14 cellular contexts compared by ENCODE assay signal in the genomic region with DNA sequence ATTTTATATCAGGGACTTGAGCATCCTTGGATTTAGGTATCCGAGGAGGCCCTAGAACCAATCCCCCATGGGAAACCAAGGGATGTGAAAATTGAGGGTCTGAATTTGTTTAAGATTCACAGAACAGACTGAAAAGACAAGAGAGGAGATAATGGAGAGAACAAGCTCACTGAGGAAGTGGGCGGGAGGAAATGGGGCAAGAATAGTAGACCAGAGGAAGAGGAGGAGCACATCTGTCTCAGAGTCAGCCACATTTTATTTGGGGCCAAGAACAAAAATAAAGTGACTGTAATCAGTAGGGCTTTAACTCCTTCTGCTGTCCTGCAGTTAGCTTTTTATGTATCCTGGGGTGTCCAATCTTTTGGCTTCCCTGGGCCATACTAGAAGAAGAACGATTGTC.
DNase-seq lines count a peak whose midpoint lies in the region; ATAC-seq, FAIRE-seq and TF ChIP-seq lines count a peak whose summit lies in the region.
"Had no signal": no experiment of that assay in that cellular context is flagged by ENCODE, and none has a peak within 500 bp of the region (broad histone marks: within the 10 kb centered on the region; RNA-seq: fewer than 3 reads in every experiment).

No MANE protein-coding gene starts in this region.

- TF ChIP-seq CTCF in SU-DHL-6 (IDR thresholded peaks at IDR 0.05; ENCODE audit: insufficient read depth, low read length, poor library complexity, severe bottlenecking), result no peak
- TF ChIP-seq CTCF in neural progenitor cell (IDR thresholded peaks at IDR 0.05), result no peak

- peak overlapping the region in 6 of 8 donors; percentile 39 to 83 (median 55) for H3K4me3 Mint-ChIP-seq in CD4-positive, alpha-beta memory T cell
- peak overlapping the region; percentile 28 to 39 for H3K4me3 Mint-ChIP-seq in effector memory CD8-positive, alpha-beta T cell
- H3K4me3 Mint-ChIP-seq in neural progenitor cell, result no peak overlapping the region
- H3K4me3 Mint-ChIP-seq: H9 had no signal

- H3K27me3 Mint-ChIP-seq in CD4-positive, alpha-beta memory T cell, result no peaks in the 10 kb centered on the region
- H3K27me3 Mint-ChIP-seq in effector memory CD8-positive, alpha-beta T cell, result no peaks in the 10 kb centered on the region
- no peaks in the 10 kb centered on the region for H3K27me3 Mint-ChIP-seq in neural progenitor cell (ENCODE audit: insufficient read depth, low read depth)

- H3K4me3 ChIP-seq in CD4-positive, alpha-beta memory T cell (ENCODE audit: low read length in 2 of 2), result no peak overlapping the region
- H3K4me3 ChIP-seq in SU-DHL-6 (ENCODE audit: insufficient read depth, low read length, poor library complexity, severe bottlenecking) (no peak overlapping the region), neural progenitor cell (no peak overlapping the region)
- H3K4me3 ChIP-seq: right atrium auricular region had no signal

- peaks cover 0 to 2% (median 0%) of the 10 kb centered on the region in 8 donors for H3K9me3 Mint-ChIP-seq in CD4-positive, alpha-beta memory T cell
- H3K9me3 Mint-ChIP-seq in effector memory CD8-positive, alpha-beta T cell, result peaks cover 0 to 1% of the 10 kb centered on the region in 2 donors
- H3K9me3 Mint-ChIP-seq in neural progenitor cell, result no peaks in the 10 kb centered on the region
- H3K9me3 Mint-ChIP-seq: H9 had no signal

- H3K27ac ChIP-seq in CD4-positive, alpha-beta memory T cell (ENCODE audit: low read depth, low read length), result no peak overlapping the region
- H3K27ac ChIP-seq in SU-DHL-6 (ENCODE audit: low read depth, low read length) (peak overlapping the region; percentile 61), neural progenitor cell (no peak overlapping the region)
- H3K27ac ChIP-seq: right atrium auricular region had no signal

- H3K4me2 ChIP-seq in SU-DHL-6 (ENCODE audit: low read depth, low read length, poor library complexity, severe bottlenecking) (peak overlapping the region; percentile 53), neural progenitor cell (no peak overlapping the region)

- H3K27ac Mint-ChIP-seq in CD4-positive, alpha-beta memory T cell, result peak overlapping the region in 6 of 7 donors; percentile 43 to 90 (median 68)
- H3K27ac Mint-ChIP-seq in effector memory CD8-positive, alpha-beta T cell, result peak overlapping the region in 1 of 2 donors; percentile 5
- H3K27ac Mint-ChIP-seq in neural progenitor cell, result no peak overlapping the region

- peak; percentile 33 for FAIRE-seq in GM12892 (lab: Jason Lieb, UNC)
- FAIRE-seq: frontal cortex had no signal

- peaks cover 12 to 24% (median 15%) of the 10 kb centered on the region in 4 donors for H3K4me1 Mint-ChIP-seq in CD4-positive, alpha-beta memory T cell
- H3K4me1 Mint-ChIP-seq in effector memory CD8-positive, alpha-beta T cell (ENCODE audit: low read depth in 2 of 2), result peaks cover 6 to 9% of the 10 kb centered on the region in 2 donors
- no peaks in the 10 kb centered on the region for H3K4me1 Mint-ChIP-seq in neural progenitor cell
- H3K4me1 Mint-ChIP-seq: H9 had no signal

- H4K20me1 ChIP-seq in SU-DHL-6 (ENCODE audit: low read depth, low read length) (no peaks in the 10 kb centered on the region), neural progenitor cell (ENCODE audit: low read depth) (no peaks in the 10 kb centered on the region)

- H3K9ac ChIP-seq in SU-DHL-6 (ENCODE audit: low read length) (no peak overlapping the region), neural progenitor cell (no peak overlapping the region)

- peaks cover 31% of the 10 kb centered on the region for H3F3A ChIP-seq in SU-DHL-6 (ENCODE audit: insufficient read depth)
- H3F3A ChIP-seq in neural progenitor cell (ENCODE audit: low read depth), result no peaks in the 10 kb centered on the region

- no peak for TF ChIP-seq POLR2A in GM12892 (IDR thresholded peaks at IDR 0.05; ENCODE audit: low read depth, low read length)

- intact Hi-C loops in CD4-positive, alpha-beta memory T cell (cut with micrococcal nuclease), result no loop called here

- no peaks in the 10 kb centered on the region for H3K79me2 ChIP-seq in SU-DHL-6 (ENCODE audit: insufficient read depth, low read length)
- no peaks in the 10 kb centered on the region for H3K79me2 ChIP-seq in neural progenitor cell (ENCODE audit: low read depth)

- H3K36me3 ChIP-seq in CD4-positive, alpha-beta memory T cell (ENCODE audit: insufficient read depth, low read length), result no peaks in the 10 kb centered on the region
- H3K36me3 ChIP-seq in SU-DHL-6 (ENCODE audit: low read length), result peaks cover 10% of the 10 kb centered on the region; the same call in 1 of the 2 replicates
- peaks cover 4% of the 10 kb centered on the region for H3K36me3 ChIP-seq in neural progenitor cell
- H3K36me3 ChIP-seq: right atrium auricular region had no signal

- POLR2A ChIA-PET in CD4-positive, alpha-beta memory T cell (lab: Charles Lee; ENCODE audit: partially characterized antibody), result no interaction called here

- peaks cover 14% of the 10 kb centered on the region for H3K4me1 ChIP-seq in CD4-positive, alpha-beta memory T cell (ENCODE audit: insufficient read depth, low read length)
- no peaks in the 10 kb centered on the region for H3K4me1 ChIP-seq in neural progenitor cell
- H3K4me1 ChIP-seq: right atrium auricular region had no signal

- H2AFZ ChIP-seq in SU-DHL-6 (ENCODE audit: low read depth, low read length, severe bottlenecking), result no peak overlapping the region
- no peak overlapping the region for H2AFZ ChIP-seq in neural progenitor cell (replicated peaks)

- DNase-seq in CD4-positive, alpha-beta memory T cell, result peak in 3 of 5 donors; percentile 5 to 22 (median 20)
- no peak for DNase-seq in GM12892 (ENCODE audit: insufficient read length)
- DNase-seq in effector memory CD8-positive, alpha-beta T cell, result peak in 1 of 3 experiments; percentile 3
- no peak for DNase-seq in neural progenitor cell (ENCODE audit: low spot score)
- no peak for DNase-seq in ureter (ENCODE audit: low spot score)
- no peak for DNase-seq in NCI-H146 treated with DMSO at 0.1 percent for 48 hours (lab: John Stamatoyannopoulos, UW; ENCODE audit: unreplicated experiment)
- no peak for DNase-seq in NCI-H82 (lab: John Stamatoyannopoulos, UW)
- DNase-seq: effector memory CD4-positive, alpha-beta T cell; H9; islet precursor cell; NCI-H526 treated with DMSO at 0.1 percent for 48 hours had no signal

- no peaks in the 10 kb centered on the region for H3K27me3 ChIP-seq in CD4-positive, alpha-beta memory T cell (ENCODE audit: insufficient read depth, low read length)
- H3K27me3 ChIP-seq in SU-DHL-6 (ENCODE audit: low read length) (no peaks in the 10 kb centered on the region), neural progenitor cell (no peaks in the 10 kb centered on the region)
- H3K27me3 ChIP-seq: right atrium auricular region had no signal

- H3K9me2 ChIP-seq in SU-DHL-6 (replicated peaks; ENCODE audit: insufficient read depth, low read length), result no peaks in the 10 kb centered on the region

- CTCF ChIA-PET in CD4-positive, alpha-beta memory T cell (lab: Charles Lee; ENCODE audit: partially characterized antibody), result interaction anchor here (2.0 kb wide), 1 partner anchor 105 kb away, joined by 11 read pairs; no protein-coding TSS in a partner anchor

- H3K36me3 Mint-ChIP-seq in CD4-positive, alpha-beta memory T cell, result peaks cover 6 to 18% of the 10 kb centered on the region in 2 donors
- H3K36me3 Mint-ChIP-seq in effector memory CD8-positive, alpha-beta T cell (ENCODE audit: insufficient read depth), result peaks cover 2% of the 10 kb centered on the region
- H3K36me3 Mint-ChIP-seq in neural progenitor cell, result peaks cover 9% of the 10 kb centered on the region

- no peaks in the 10 kb centered on the region for H3K9me3 ChIP-seq in CD4-positive, alpha-beta memory T cell (ENCODE audit: control insufficient read depth in 1 of 2, low read length in 2 of 2)
- H3K9me3 ChIP-seq in SU-DHL-6 (ENCODE audit: insufficient read depth, low read length) (no peaks in the 10 kb centered on the region), neural progenitor cell (ENCODE audit: low read depth) (no peaks in the 10 kb centered on the region)
- H3K9me3 ChIP-seq: right atrium auricular region had no signal

- ATAC-seq in effector memory CD8-positive, alpha-beta T cell (replicated peaks), result peak; percentile 75

Comparison
In these comparisons a context has a peak if more than half of its experiments do, and no peak if none do; other contexts are left out.
1. DNase-seq: peak in CD4-positive, alpha-beta memory T cell (3 of 5); none in GM12892 (single experiment), neural progenitor cell (single experiment), ureter (single experiment), NCI-H146 treated with DMSO at 0.1 percent for 48 hours (single experiment) and NCI-H82 (single experiment).